In genomic region chr11:33670250-33671011, GRCh38 we compare ENCODE assay signal across 1 cellular context.
TF ChIP-seq lines count a peak whose summit lies in the region.

No MANE protein-coding gene starts in this region.

TF ChIP-seq in IMR-90, 13 proteins besides CTCF, POLR2A, EP300 and RAD21:
- TF ChIP-seq CHD1 (IDR thresholded peaks at IDR 0.05; ENCODE audit: low read depth, low read length) (no peak), MAZ (IDR thresholded peaks at IDR 0.05; ENCODE audit: borderline replicate concordance, low read depth, low read length) (no peak), NFE2L2 (IDR thresholded peaks at IDR 0.05; ENCODE audit: low read depth, low read length) (no peak)
